Comparison of ENCODE assay signal across 19 cellular contexts in the genomic region with DNA sequence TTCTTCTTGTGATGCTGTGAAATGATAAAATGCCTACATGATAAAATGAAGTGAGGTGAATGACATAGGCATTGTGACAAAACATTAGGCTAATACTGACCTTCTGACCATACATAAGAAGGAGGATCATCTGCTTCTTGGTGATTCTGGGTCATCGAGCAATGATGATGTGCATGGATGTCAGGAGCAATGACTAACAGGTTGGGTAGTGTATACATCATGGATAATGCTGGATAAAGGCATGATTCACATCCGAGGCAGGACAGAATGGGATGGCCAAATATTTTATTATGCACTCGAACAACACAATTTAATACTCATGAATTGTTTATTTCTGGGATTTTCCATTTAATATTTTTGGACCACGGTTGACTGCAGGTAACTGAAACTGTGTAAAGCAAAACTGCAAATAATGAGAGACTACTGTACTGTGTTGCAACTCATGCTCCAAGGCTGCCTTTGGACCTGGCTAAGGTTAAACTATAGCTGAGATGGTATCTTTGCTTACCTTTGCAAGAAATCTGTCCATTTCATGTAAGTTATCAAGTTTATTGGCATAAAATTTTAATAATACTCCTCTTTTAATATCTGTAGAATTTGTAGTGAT. TPM values are rescaled to one million over a fixed set of nuclear protein-coding genes. Genes with fewer than 3 reads are reported as not detected.
"Had no signal": no experiment of that assay in that cellular context is flagged by ENCODE, and none has a peak within 500 bp of the region (broad histone marks: within the 10 kb centered on the region; RNA-seq: fewer than 3 reads in every experiment).

No MANE protein-coding gene starts in this region.

- ATAC-seq: left cardiac atrium; natural killer cell treated with Interleukin-12 subunit alpha and Interleukin-12 subunit beta and Interleukin-15 and Interleukin-18, amount 100 ng/mL, for 72 hours; right cardiac atrium; stimulated activated memory B cell treated with anti-CD40 and anti-IgM and Interleukin-4, amounts not matched to agents 10 μg/mL and 1 μg/mL and 100 μg/mL, for 72 hours; WTC11 had no signal

- DNase-seq: activated CD4-positive, alpha-beta T cell treated with anti-CD3 and anti-CD28 coated beads for 48 hours; activated naive CD4-positive, alpha-beta T cell; central memory CD4-positive, alpha-beta T cell; effector CD4-positive, alpha-beta T cell; left cardiac atrium; nucleus accumbens; right cardiac atrium; spleen; stimulated activated CD4-positive, alpha-beta T cell treated with anti-CD3 and anti-CD28 coated beads, Interleukin-1b, Interleukin-23, amount 100 ng/mL, for 48 hours had no signal

- H3K27me3 ChIP-seq: spleen, tibial nerve had no signal

- H3K9me3 ChIP-seq: spleen, tibial nerve had no signal

- H3K4me3 Mint-ChIP-seq: activated T-helper 1 cell treated with anti-CD3 and anti-CD28 coated beads, Interleukin-12 subunit alpha, Interleukin-12 subunit beta, Interleukin-2, Interleukin-4 antibody, amounts not matched to agents 30 ng/mL and 10 ng/mL and 1 ng/mL, durations not matched to agents 14 hours and 24 hours and 36 hours; natural killer cell treated with Interleukin-12 subunit alpha and Interleukin-12 subunit beta and Interleukin-15 and Interleukin-18, amount 100 ng/mL, for 72 hours; stimulated activated memory B cell treated with anti-CD40 and anti-IgM and Interleukin-4, amounts not matched to agents 10 μg/mL and 1 μg/mL and 100 μg/mL, for 72 hours; T-helper 1 cell treated with Interleukin-12 subunit alpha and Interleukin-12 subunit beta and Interleukin-4 antibody, amounts not matched to agents 30 μg/mL and 1 μg/mL, for 36 hours; WTC11 had no signal

- H3K27ac ChIP-seq: coronary artery, spleen, tibial nerve had no signal

- H3K4me1 Mint-ChIP-seq: stimulated activated memory B cell treated with anti-CD40 and anti-IgM and Interleukin-4, amounts not matched to agents 10 μg/mL and 1 μg/mL and 100 μg/mL, for 72 hours; WTC11 had no signal

- FAIRE-seq: endothelial cell of umbilical vein had no signal

- H3K9me3 Mint-ChIP-seq: stimulated activated memory B cell treated with anti-CD40 and anti-IgM and Interleukin-4, amounts not matched to agents 10 μg/mL and 1 μg/mL and 100 μg/mL, for 72 hours had no signal

- H3K27ac Mint-ChIP-seq: activated T-helper 1 cell treated with anti-CD3 and anti-CD28 coated beads, Interleukin-12 subunit alpha, Interleukin-12 subunit beta, Interleukin-2, Interleukin-4 antibody, amounts not matched to agents 30 ng/mL and 10 ng/mL and 1 ng/mL, durations not matched to agents 14 hours and 24 hours and 36 hours; natural killer cell treated with Interleukin-12 subunit alpha and Interleukin-12 subunit beta and Interleukin-15 and Interleukin-18, amount 100 ng/mL, for 72 hours; progenitor cell of endocrine pancreas; stimulated activated memory B cell treated with anti-CD40 and anti-IgM and Interleukin-4, amounts not matched to agents 10 μg/mL and 1 μg/mL and 100 μg/mL, for 72 hours; T-helper 1 cell treated with Interleukin-12 subunit alpha and Interleukin-12 subunit beta and Interleukin-4 antibody, amounts not matched to agents 30 μg/mL and 1 μg/mL, for 36 hours; WTC11 had no signal

- H3K27me3 Mint-ChIP-seq: natural killer cell treated with Interleukin-12 subunit alpha and Interleukin-12 subunit beta and Interleukin-15 and Interleukin-18, amount 100 ng/mL, for 72 hours; stimulated activated memory B cell treated with anti-CD40 and anti-IgM and Interleukin-4, amounts not matched to agents 10 μg/mL and 1 μg/mL and 100 μg/mL, for 72 hours had no signal

- H3K36me3 ChIP-seq: spleen, tibial nerve had no signal

- H3K4me1 ChIP-seq: spleen, tibial nerve had no signal

- H3K4me3 ChIP-seq: coronary artery, lung, spleen, tibial nerve had no signal

- H3K36me3 Mint-ChIP-seq: stimulated activated memory B cell treated with anti-CD40 and anti-IgM and Interleukin-4, amounts not matched to agents 10 μg/mL and 1 μg/mL and 100 μg/mL, for 72 hours; WTC11 had no signal

RNA-seq across cellular contexts. Expression of gene SLC25A21, which starts 7.6 kb away (rescaled TPM):
- total RNA-seq: activated T-helper 1 cell treated with anti-CD3 and anti-CD28 coated beads, Interleukin-12 subunit alpha, Interleukin-12 subunit beta, Interleukin-2, Interleukin-4 antibody, amounts not matched to agents 30 ng/mL and 10 ng/mL and 1 ng/mL, durations not matched to agents 14 hours and 24 hours and 36 hours; natural killer cell treated with Interleukin-12 subunit alpha and Interleukin-12 subunit beta and Interleukin-15 and Interleukin-18, amount 100 ng/mL, for 72 hours had no signal

RNA-seq across cellular contexts. Expression of gene MIPOL1, which starts 17.7 kb away (rescaled TPM):
- total RNA-seq: activated T-helper 1 cell treated with anti-CD3 and anti-CD28 coated beads, Interleukin-12 subunit alpha, Interleukin-12 subunit beta, Interleukin-2, Interleukin-4 antibody, amounts not matched to agents 30 ng/mL and 10 ng/mL and 1 ng/mL, durations not matched to agents 14 hours and 24 hours and 36 hours; natural killer cell treated with Interleukin-12 subunit alpha and Interleukin-12 subunit beta and Interleukin-15 and Interleukin-18, amount 100 ng/mL, for 72 hours had no signal
